ENCODE assay signal across 22 cellular contexts in the genomic region with DNA sequence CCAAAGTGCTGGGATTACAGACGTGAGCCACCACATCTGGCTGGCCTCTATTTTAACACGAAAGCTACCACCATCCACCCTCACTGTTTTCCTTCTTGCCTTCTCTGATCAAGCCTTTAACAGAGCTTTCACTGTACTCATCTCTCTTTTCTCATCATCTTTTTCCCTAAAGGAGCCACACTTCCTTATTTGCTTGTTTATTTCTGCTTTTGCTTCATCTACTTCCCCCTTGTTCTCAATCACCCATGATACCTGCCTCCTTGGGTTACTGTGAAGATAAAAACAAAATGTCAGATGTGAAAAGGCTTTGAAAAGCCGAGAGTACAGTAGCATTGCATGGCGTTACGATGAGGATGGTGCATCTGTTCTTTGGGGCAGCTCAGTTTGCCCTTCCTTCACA.
"Had no signal": no experiment of that assay in that cellular context is flagged by ENCODE, and none has a peak within 500 bp of the region (broad histone marks: within the 10 kb centered on the region; RNA-seq: fewer than 3 reads in every experiment).

No MANE protein-coding gene starts in this region.

- H3K9me3 ChIP-seq: SJCRH30, SK-N-SH had no signal

- DNase-seq: activated CD4-positive, alpha-beta T cell treated with anti-CD3 and anti-CD28 coated beads for 1 hour; activated CD4-positive, alpha-beta T cell treated with anti-CD3 and anti-CD28 coated beads, Interleukin-2, amount 10 ng/mL, durations not matched to agents 24 days and 14 days; activated CD4-positive, alpha-beta T cell treated with anti-CD3 and anti-CD28 coated beads, Interleukin-2, amount 50 U/mL, for 48 hours; activated CD8-positive, alpha-beta memory T cell treated with anti-CD3 and anti-CD28 coated beads, Interleukin-2, amount 10 ng/mL, durations not matched to agents 7 days and 5 days; activated effector memory CD4-positive, alpha-beta T cell treated with Interleukin-2 at 50 U/mL for 16 hours; activated naive CD4-positive, alpha-beta T cell; activated T-cell treated with anti-CD3 and anti-CD28 coated beads, Interleukin-2, amount 50 U/mL, for 24 hours; aorta; central memory CD4-positive, alpha-beta T cell; MG63; NCI-H1048; NCI-H146; NCI-H187 treated with DMSO at 0.1 percent for 48 hours; NCI-H2081 treated with DMSO at 0.1 percent for 48 hours; NCI-H446; NCI-H524; SJCRH30; SK-N-SH; T-helper 1 cell had no signal

- H3K27me3 ChIP-seq: SJCRH30 had no signal

- H3K4me2 ChIP-seq: SK-N-SH had no signal

- H3K9ac ChIP-seq: SK-N-SH had no signal

- H3K4me1 Mint-ChIP-seq: activated CD4-positive, alpha-beta T cell treated with anti-CD3 and anti-CD28 coated beads, Interleukin-2, amount 10 ng/mL, durations not matched to agents 24 days and 14 days; activated CD8-positive, alpha-beta memory T cell treated with anti-CD3 and anti-CD28 coated beads, Interleukin-2, amount 10 ng/mL, durations not matched to agents 7 days and 5 days; activated naive CD4-positive, alpha-beta T cell treated with anti-CD3 and anti-CD28 coated beads, Interleukin-2, amount 50 U/mL, for 24 hours; WTC11 had no signal

- H3K27me3 Mint-ChIP-seq: activated CD4-positive, alpha-beta T cell treated with anti-CD3 and anti-CD28 coated beads, Interleukin-2, amount 10 ng/mL, durations not matched to agents 24 days and 14 days; activated CD8-positive, alpha-beta memory T cell treated with anti-CD3 and anti-CD28 coated beads, Interleukin-2, amount 10 ng/mL, durations not matched to agents 7 days and 5 days had no signal

- H3K36me3 ChIP-seq: MG63, SJCRH30 had no signal

- ATAC-seq: activated CD8-positive, alpha-beta memory T cell treated with anti-CD3 and anti-CD28 coated beads, Interleukin-2, amount 10 ng/mL, durations not matched to agents 7 days and 5 days; WTC11 had no signal

- H3K4me1 ChIP-seq: SJCRH30 had no signal

- H3K36me3 Mint-ChIP-seq: activated CD8-positive, alpha-beta memory T cell treated with anti-CD3 and anti-CD28 coated beads, Interleukin-2, amount 10 ng/mL, durations not matched to agents 7 days and 5 days; activated naive CD4-positive, alpha-beta T cell treated with anti-CD3 and anti-CD28 coated beads, Interleukin-2, amount 50 U/mL, for 24 hours had no signal

- H3K9me3 Mint-ChIP-seq: activated naive CD4-positive, alpha-beta T cell treated with anti-CD3 and anti-CD28 coated beads, Interleukin-2, amount 50 U/mL, for 24 hours; activated T-cell treated with anti-CD3 and anti-CD28 coated beads, Interleukin-2, amount 50 U/mL, for 24 hours had no signal

- H3K27ac Mint-ChIP-seq: activated CD4-positive, alpha-beta T cell treated with anti-CD3 and anti-CD28 coated beads, Interleukin-2, amount 10 ng/mL, durations not matched to agents 24 days and 14 days; activated CD8-positive, alpha-beta memory T cell treated with anti-CD3 and anti-CD28 coated beads, Interleukin-2, amount 10 ng/mL, durations not matched to agents 7 days and 5 days; activated naive CD4-positive, alpha-beta T cell treated with anti-CD3 and anti-CD28 coated beads, Interleukin-2, amount 50 U/mL, for 24 hours; activated T-cell treated with anti-CD3 and anti-CD28 coated beads, Interleukin-2, amount 50 U/mL, for 24 hours; activated T-helper 1 cell treated with anti-CD3 and anti-CD28 coated beads, Interleukin-12 subunit alpha, Interleukin-12 subunit beta, Interleukin-2, Interleukin-4 antibody, amounts not matched to agents 30 ng/mL and 10 ng/mL and 1 ng/mL, durations not matched to agents 14 hours and 24 hours and 36 hours; WTC11 had no signal

- H3K27ac ChIP-seq: SJCRH30 had no signal

- H3K4me3 ChIP-seq: MG63, SJCRH30 had no signal

- H3K4me3 Mint-ChIP-seq: activated CD4-positive, alpha-beta T cell treated with anti-CD3 and anti-CD28 coated beads, Interleukin-2, amount 10 ng/mL, durations not matched to agents 24 days and 14 days; activated CD8-positive, alpha-beta memory T cell treated with anti-CD3 and anti-CD28 coated beads, Interleukin-2, amount 10 ng/mL, durations not matched to agents 7 days and 5 days; activated naive CD4-positive, alpha-beta T cell treated with anti-CD3 and anti-CD28 coated beads, Interleukin-2, amount 50 U/mL, for 24 hours; activated T-cell treated with anti-CD3 and anti-CD28 coated beads, Interleukin-2, amount 50 U/mL, for 24 hours; activated T-helper 1 cell treated with anti-CD3 and anti-CD28 coated beads, Interleukin-12 subunit alpha, Interleukin-12 subunit beta, Interleukin-2, Interleukin-4 antibody, amounts not matched to agents 30 ng/mL and 10 ng/mL and 1 ng/mL, durations not matched to agents 14 hours and 24 hours and 36 hours; WTC11 had no signal
